2 cellular contexts compared by ENCODE assay signal in genomic region chr7:128210590-128211570, GRCh38.
TF ChIP-seq lines count a peak whose summit lies in the region.

No MANE protein-coding gene starts in this region.

TF ChIP-seq in SK-N-SH, 30 proteins besides CTCF, POLR2A, EP300 and RAD21:
- TF ChIP-seq RXRA (IDR thresholded peaks at IDR 0.05; ENCODE audit: borderline replicate concordance, low read depth): no peak
- 0 out of 2 replicates have a peak, but pooled peaks have one; percentile 5 for TF ChIP-seq SMC3 (IDR thresholded peaks at IDR 0.05; ENCODE audit: low read depth, low read length)

TF ChIP-seq in SK-N-SH treated with all-trans-retinoic acid at 6 μM for 48 hours, 23 proteins besides CTCF, POLR2A, EP300 and RAD21:
- no peak for TF ChIP-seq TOX (CRISPR knock-in tag; IDR thresholded peaks at IDR 0.05; ENCODE audit: borderline replicate concordance)
- no peak for TF ChIP-seq TCF4 (CRISPR knock-in tag; IDR thresholded peaks at IDR 0.05; ENCODE audit: borderline replicate concordance)
- TF ChIP-seq ISL1 (CRISPR knock-in tag; IDR thresholded peaks at IDR 0.05): no peak
- no peak for TF ChIP-seq ZNF8 (CRISPR knock-in tag; IDR thresholded peaks at IDR 0.05)
- no peak for TF ChIP-seq GLIS3 (CRISPR knock-in tag; IDR thresholded peaks at IDR 0.05)
- TF ChIP-seq CREB5 (CRISPR knock-in tag; IDR thresholded peaks at IDR 0.05; ENCODE audit: low read depth): no peak
